8 cellular contexts compared by ENCODE assay signal in genomic region chr1:1510912-1511532, GRCh38. TPM values are rescaled to one million over a fixed set of nuclear protein-coding genes. Genes with fewer than 3 reads are reported as not detected.
DNase-seq lines count a peak whose midpoint lies in the region; ATAC-seq and TF ChIP-seq lines count a peak whose summit lies in the region.

No MANE protein-coding gene starts in this region.

- no peaks in the 10 kb centered on the region for H3K9me3 ChIP-seq in CD4-positive, alpha-beta memory T cell (ENCODE audit: control insufficient read depth in 1 of 2, low read length in 2 of 2)
- no peaks in the 10 kb centered on the region for H3K9me3 ChIP-seq in SK-N-MC (ENCODE audit: low read depth, low read length)

- no peaks in the 10 kb centered on the region for H3K36me3 ChIP-seq in CD4-positive, alpha-beta memory T cell (ENCODE audit: insufficient read depth, low read length)
- no peaks in the 10 kb centered on the region; the same call in 1 of the 2 replicates for H3K36me3 ChIP-seq in SK-N-MC (ENCODE audit: insufficient read depth, low read length)

- intact Hi-C loops in CD4-positive, alpha-beta memory T cell (cut with micrococcal nuclease), result loop anchor here (2.0 kb wide), 1 partner anchor 40 kb away; the partner anchor contains the start of gene ATAD3B

- H3K27ac ChIP-seq in CD4-positive, alpha-beta memory T cell (ENCODE audit: low read depth, low read length), result peak overlapping the region; percentile 94
- peak overlapping the region; percentile 87; the same call in 1 of the 2 replicates for H3K27ac ChIP-seq in SK-N-MC

- POLR2A ChIA-PET in CD4-positive, alpha-beta memory T cell (lab: Charles Lee; ENCODE audit: partially characterized antibody), result interaction anchor here (0.6 to 1.9 kb wide), 2 partner anchors 104 to 135 kb away, joined by 3 to 8 read pairs; partner anchors contain the start of gene MIB2

- no peak for ATAC-seq in HG03460 (IDR thresholded peaks at IDR 0.05; ENCODE audit: unreplicated experiment)
- no peak for ATAC-seq in HG03280 (IDR thresholded peaks at IDR 0.05; ENCODE audit: unreplicated experiment)

- H3K4me3 Mint-ChIP-seq in CD4-positive, alpha-beta memory T cell, result peak overlapping the region; percentile 82 to 93 (median 92)
- peak overlapping the region; percentile 89 for H3K4me3 Mint-ChIP-seq in nephron progenitor cell

- no peak for TF ChIP-seq CTCF in epithelial cell of esophagus (IDR thresholded peaks at IDR 0.05; ENCODE audit: insufficient read depth, low read depth, low read length, missing control alignments)
- no peak for TF ChIP-seq CTCF in nephron progenitor cell (IDR thresholded peaks at IDR 0.05)

- peaks cover 6% of the 10 kb centered on the region for H3K4me1 ChIP-seq in CD4-positive, alpha-beta memory T cell (ENCODE audit: insufficient read depth, low read length)

- no peaks in the 10 kb centered on the region for H3K27me3 ChIP-seq in CD4-positive, alpha-beta memory T cell (ENCODE audit: insufficient read depth, low read length)

- H3K36me3 Mint-ChIP-seq in CD4-positive, alpha-beta memory T cell, result peaks cover 0 to 5% of the 10 kb centered on the region in 2 donors
- no peaks in the 10 kb centered on the region for H3K36me3 Mint-ChIP-seq in nephron progenitor cell (ENCODE audit: low read depth)

- H3K27ac Mint-ChIP-seq in CD4-positive, alpha-beta memory T cell, result peak overlapping the region; percentile 86 to 97 (median 93)
- H3K27ac Mint-ChIP-seq in nephron progenitor cell, result peak overlapping the region; percentile 95

- CTCF ChIA-PET in CD4-positive, alpha-beta memory T cell (lab: Charles Lee; ENCODE audit: partially characterized antibody), result no interaction called here

- peak overlapping the region; percentile 57 to 91 for H3K4me3 ChIP-seq in CD4-positive, alpha-beta memory T cell (ENCODE audit: low read length in 2 of 2)
- H3K4me3 ChIP-seq in SK-N-MC (peak overlapping the region; percentile 85), epithelial cell of esophagus (ENCODE audit: low read length) (peak overlapping the region; percentile 83)

- peak overlapping the region; percentile 94 for H3K9ac ChIP-seq in SK-N-MC (ENCODE audit: insufficient read length)

- peaks cover 0 to 5% (median 0%) of the 10 kb centered on the region in 8 donors for H3K9me3 Mint-ChIP-seq in CD4-positive, alpha-beta memory T cell
- H3K9me3 Mint-ChIP-seq in nephron progenitor cell, result no peaks in the 10 kb centered on the region

- no peak for DNase-seq in CD4-positive, alpha-beta memory T cell
- DNase-seq in HT-29 (ENCODE audit: low spot score) (peak; percentile 67), SK-N-MC (ENCODE audit: low read depth, low spot score) (no peak), epithelial cell of esophagus (ENCODE audit: low read depth) (peak; percentile 35), nephron progenitor cell (no peak), activated gamma-delta T cell treated with Interleukin-2 at 50 U/mL for 16 hours (no peak)

- H3K4me1 Mint-ChIP-seq in CD4-positive, alpha-beta memory T cell, result peaks cover 5 to 19% (median 11%) of the 10 kb centered on the region in 4 donors
- H3K4me1 Mint-ChIP-seq in nephron progenitor cell, result peaks cover 38% of the 10 kb centered on the region

- no peaks in the 10 kb centered on the region for H3K27me3 Mint-ChIP-seq in CD4-positive, alpha-beta memory T cell
- H3K27me3 Mint-ChIP-seq in nephron progenitor cell (ENCODE audit: low read depth, poor library complexity), result no peaks in the 10 kb centered on the region

RNA-seq across cellular contexts. Expression of gene ATAD3A, which starts 0.9 kb away (rescaled TPM):
- 10 to 100 TPM; 23.0 to 24.7 TPM for total RNA-seq in CD4-positive, alpha-beta memory T cell
- polyA plus RNA-seq in CD4-positive, alpha-beta memory T cell, result 10 to 100 TPM in 1 of 2 donors, 1 to 10 TPM in 1; 9.5 to 12.2 TPM
- total RNA-seq in HT-29 (2014; rRNA removed; shearing (Covaris generic)), result 155 and 162 TPM in 2 replicates

RNA-seq across cellular contexts. Expression of gene TMEM240, which starts 29.4 kb away (rescaled TPM):
- total RNA-seq in CD4-positive, alpha-beta memory T cell, result 1 to 10 TPM; 1.8 to 2.8 TPM
- not detected for polyA plus RNA-seq in CD4-positive, alpha-beta memory T cell
- total RNA-seq in HT-29 (2014; rRNA removed; shearing (Covaris generic)), result 1.4 and 2.4 TPM in 2 replicates

RNA-seq across cellular contexts. Expression of gene ATAD3B, which starts 39.5 kb away (rescaled TPM):
- total RNA-seq in CD4-positive, alpha-beta memory T cell, result 10 to 100 TPM; 51.1 to 53.8 TPM
- polyA plus RNA-seq in CD4-positive, alpha-beta memory T cell, result 1 to 10 TPM; 2.9 to 8.1 TPM
- total RNA-seq in HT-29 (2014; rRNA removed; shearing (Covaris generic)), result 102 and 111 TPM in 2 replicates

Comparison
In these comparisons a context has a peak if more than half of its experiments do, and no peak if none do; other contexts are left out.
1. DNase-seq: peak in HT-29 (single experiment) and epithelial cell of esophagus (single experiment); none in CD4-positive, alpha-beta memory T cell (0 of 5), SK-N-MC (single experiment), nephron progenitor cell (single experiment) and activated gamma-delta T cell treated with Interleukin-2 at 50 U/mL for 16 hours (single experiment).
2. Peak in every context shown above with its lines, with median percentiles within 50 percentile points of each other: H3K4me3 ChIP-seq.